19 cellular contexts compared by ENCODE assay signal in the genomic region with DNA sequence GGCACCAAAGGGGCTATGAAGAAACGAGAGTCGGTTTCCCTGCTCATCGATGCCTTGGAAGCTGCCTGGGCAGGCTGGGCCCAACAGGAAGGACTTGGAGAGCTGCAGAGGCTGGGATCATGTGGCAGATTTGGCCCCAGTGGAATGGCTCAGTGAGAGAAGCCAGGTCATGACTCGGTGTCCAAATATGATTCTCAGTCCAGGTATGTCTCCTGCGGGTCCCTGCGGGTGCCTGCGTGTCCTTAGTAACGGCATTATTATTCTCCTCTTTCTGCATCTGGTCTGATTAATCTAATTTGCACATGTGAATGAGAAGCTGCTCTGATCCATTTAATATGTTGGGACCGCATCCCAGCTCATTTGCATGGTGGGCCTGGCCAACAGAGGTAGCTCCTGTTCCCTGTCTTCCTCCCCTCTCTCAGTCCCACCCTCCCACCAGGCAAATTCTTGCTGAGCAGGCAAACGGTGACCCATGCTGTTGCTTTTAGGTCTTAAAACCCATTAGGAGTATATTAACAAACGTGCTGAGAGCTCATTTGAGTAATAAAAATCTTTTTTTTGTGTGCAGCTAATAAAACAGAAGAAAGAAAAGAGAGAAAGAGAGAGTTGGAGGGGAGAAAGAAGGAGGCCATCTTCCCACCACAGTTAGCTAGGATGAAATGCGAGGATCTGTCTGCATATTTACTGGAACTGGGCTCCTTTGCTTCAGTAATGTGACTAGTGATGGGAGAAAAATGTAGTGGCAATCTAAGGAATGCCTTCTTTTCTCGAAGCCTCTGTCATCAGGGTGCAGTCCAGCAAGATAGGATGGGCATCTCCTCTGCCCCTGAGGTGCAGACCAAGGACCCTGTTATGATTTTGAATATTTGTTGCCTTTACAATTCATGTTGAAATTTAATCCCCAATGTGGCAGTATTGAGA.
DNase-seq lines count a peak whose midpoint lies in the region; ATAC-seq and TF ChIP-seq lines count a peak whose summit lies in the region.
"Had no signal": no experiment of that assay in that cellular context is flagged by ENCODE, and none has a peak within 500 bp of the region (broad histone marks: within the 10 kb centered on the region; RNA-seq: fewer than 3 reads in every experiment).

No MANE protein-coding gene starts in this region.

- H3K79me1 ChIP-seq in trophoblast cell (ENCODE audit: low read length): no peaks in the 10 kb centered on the region

- no peak overlapping the region for H3K9ac ChIP-seq in trophoblast cell (ENCODE audit: low read length)
- H3K9ac ChIP-seq: BLaER1, KMS-11 had no signal

- H3K4me3 ChIP-seq in GM23338 (no peak overlapping the region), fibroblast of the aortic adventitia (ENCODE audit: low read depth, low read length) (no peak overlapping the region), trophoblast cell (ENCODE audit: low read depth, low read length) (no peak overlapping the region)
- H3K4me3 ChIP-seq: BLaER1, GM12878 had no signal

- H3K18ac ChIP-seq in trophoblast cell (ENCODE audit: low read length): no peak overlapping the region

- no peaks in the 10 kb centered on the region for H3K9me3 ChIP-seq in trophoblast cell (ENCODE audit: insufficient read depth, low read depth, low read length)
- H3K9me3 ChIP-seq: BLaER1 had no signal

- no peak overlapping the region for H2BK12ac ChIP-seq in trophoblast cell (ENCODE audit: low read length)

- DNase-seq in GM23338 (ENCODE audit: low spot score) (no peak), NCI-H82 treated with DMSO at 0.1 percent for 48 hours (lab: John Stamatoyannopoulos, UW; ENCODE audit: unreplicated experiment) (peak; percentile 69), fibroblast of the aortic adventitia (ENCODE audit: low read depth) (peak; percentile 10), trophoblast cell (peak; percentile 92 to 93), dedifferentiated amniotic fluid mesenchymal stem cell (ENCODE audit: extremely low spot score) (no peak)
- DNase-seq: CD8-positive, alpha-beta T cell; DMS79; MM.1S; NCI-H1092 treated with DMSO at 0.1 percent for 48 hours; NCI-H1694; NCI-H69; OCI-M1; RPMI8226; SIG-M5 had no signal

- H3K9me3 Mint-ChIP-seq in GM23338: no peaks in the 10 kb centered on the region
- H3K9me3 Mint-ChIP-seq: CD8-positive, alpha-beta T cell had no signal

- WGBS in trophoblast cell (ENCODE audit: extremely low coverage, insufficient coverage, insufficient read length): no CpG with 5 or more reads among the region's 13 CpGs

- H3K14ac ChIP-seq in trophoblast cell (ENCODE audit: low read length): no peak overlapping the region

- H3K23ac ChIP-seq in trophoblast cell (ENCODE audit: low read length): no peak overlapping the region

- H2AFZ ChIP-seq in GM23338 (no peak overlapping the region), trophoblast cell (ENCODE audit: insufficient read depth, low read length, poor library complexity) (no peak overlapping the region)

- H3K27ac ChIP-seq in GM23338 (ENCODE audit: low read depth) (no peak overlapping the region), trophoblast cell (ENCODE audit: low read depth, low read length) (no peak overlapping the region)
- H3K27ac ChIP-seq: BLaER1, KMS-11 had no signal

- H3K4me1 ChIP-seq in GM23338 (ENCODE audit: insufficient read depth) (no peaks in the 10 kb centered on the region), trophoblast cell (ENCODE audit: control insufficient read depth in 1 of 2, insufficient read depth in 2 of 2, low read length in 2 of 2) (peaks cover 0 to 2% of the 10 kb centered on the region in 2 experiments)
- H3K4me1 ChIP-seq: BLaER1 had no signal

- no peak overlapping the region for H2AK5ac ChIP-seq in trophoblast cell (ENCODE audit: low read length)

- H3K36me3 Mint-ChIP-seq in GM23338 (ENCODE audit: low read depth): peaks cover 3% of the 10 kb centered on the region; the same call in 2 of the 3 replicates
- H3K36me3 Mint-ChIP-seq: CD8-positive, alpha-beta T cell had no signal

- H3K79me2 ChIP-seq in GM23338 (replicated peaks; ENCODE audit: insufficient read depth) (no peaks in the 10 kb centered on the region), trophoblast cell (ENCODE audit: control insufficient read depth, insufficient read depth, low read length, poor library complexity) (no peaks in the 10 kb centered on the region)

- H3K4me3 Mint-ChIP-seq in GM23338: no peak overlapping the region
- H3K4me3 Mint-ChIP-seq: CD8-positive, alpha-beta T cell had no signal

- H3F3A ChIP-seq in GM23338 (replicated peaks; ENCODE audit: low read depth): no peaks in the 10 kb centered on the region

- H3K27me3 ChIP-seq in GM23338 (ENCODE audit: insufficient read depth) (no peaks in the 10 kb centered on the region), trophoblast cell (ENCODE audit: insufficient read depth, low read length) (no peaks in the 10 kb centered on the region)
- H3K27me3 ChIP-seq: BLaER1 had no signal

- H2BK120ac ChIP-seq in trophoblast cell (ENCODE audit: insufficient read depth, low read length, poor library complexity): no peak overlapping the region

- TF ChIP-seq CTCF in GM23338 (conservative IDR thresholded peaks at IDR 0.05; ENCODE audit: low read depth in 2 of 2): no peak
- no peak for TF ChIP-seq CTCF in fibroblast of the aortic adventitia (IDR thresholded peaks at IDR 0.05; ENCODE audit: insufficient read depth, low read length)

- no peak overlapping the region for H4K8ac ChIP-seq in trophoblast cell (ENCODE audit: low read depth, low read length)

- H2BK5ac ChIP-seq in trophoblast cell (ENCODE audit: low read depth, low read length, poor library complexity): no peak overlapping the region

- ATAC-seq in GM23338 (peak; percentile 51), GM19467 (IDR thresholded peaks at IDR 0.05; ENCODE audit: unreplicated experiment) (no peak), HG03521 (IDR thresholded peaks at IDR 0.05; ENCODE audit: unreplicated experiment) (no peak)
- ATAC-seq: CD8-positive, alpha-beta T cell; GM12878 had no signal

- no peak overlapping the region for H3K4me2 ChIP-seq in GM23338
- no peak overlapping the region for H3K4me2 ChIP-seq in trophoblast cell (ENCODE audit: low read length)
- H3K4me2 ChIP-seq: BLaER1, KMS-11 had no signal

- H4K12ac ChIP-seq in trophoblast cell (ENCODE audit: low read depth, low read length): no peak overlapping the region

- H3K4ac ChIP-seq in trophoblast cell (ENCODE audit: low read depth, low read length): no peak overlapping the region

- H3K9me2 ChIP-seq in GM23338 (ENCODE audit: insufficient read depth): no peaks in the 10 kb centered on the region

- peaks cover 13% of the 10 kb centered on the region for H3K4me1 Mint-ChIP-seq in GM23338

- H3K36me3 ChIP-seq in GM23338 (ENCODE audit: insufficient read depth): no peaks in the 10 kb centered on the region
- H3K36me3 ChIP-seq in trophoblast cell (ENCODE audit: control insufficient read depth in 1 of 2, insufficient read depth in 2 of 2, low read length in 2 of 2): no peaks in the 10 kb centered on the region
- H3K36me3 ChIP-seq: BLaER1 had no signal

- H4K91ac ChIP-seq in trophoblast cell (ENCODE audit: low read depth, low read length): no peak overlapping the region

- H3K27ac Mint-ChIP-seq in GM23338: 0 out of 2 replicates have a peak overlapping the region, but pooled peaks have one; percentile 38
- H3K27ac Mint-ChIP-seq: CD8-positive, alpha-beta T cell had no signal

- H4K20me1 ChIP-seq in GM23338 (replicated peaks; ENCODE audit: insufficient read depth): peaks cover 5% of the 10 kb centered on the region
- H4K20me1 ChIP-seq: BLaER1 had no signal

- H3K27me3 Mint-ChIP-seq in GM23338 (ENCODE audit: insufficient read depth, low read depth, poor library complexity): no peaks in the 10 kb centered on the region

TF ChIP-seq in GM23338, 12 proteins besides CTCF, POLR2A, EP300 and RAD21 (continues in another document):
- TF ChIP-seq JUNB (IDR thresholded peaks at IDR 0.05; ENCODE audit: unreplicated experiment) (no peak), ZNF331 (CRISPR knock-in tag; IDR thresholded peaks at IDR 0.05; ENCODE audit: low read depth) (no peak)

Comparison
In these comparisons a context has a peak if more than half of its experiments do, and no peak if none do; other contexts are left out.
1. DNase-seq: peak in NCI-H82 treated with DMSO at 0.1 percent for 48 hours (single experiment), fibroblast of the aortic adventitia (single experiment) and trophoblast cell (2 of 2); none in GM23338 (single experiment) and dedifferentiated amniotic fluid mesenchymal stem cell (single experiment).